11 cellular contexts compared by ENCODE assay signal in genomic region chr6:131400054-131400781, GRCh38.
A peak's percentile ranks its signal among the peaks of the same experiment; 100 is the strongest.
DNase-seq lines count a peak whose midpoint lies in the region; ATAC-seq and TF ChIP-seq lines count a peak whose summit lies in the region.
"Had no signal": no experiment of that assay in that cellular context is flagged by ENCODE, and none has a peak within 500 bp of the region (broad histone marks: within the 10 kb centered on the region; RNA-seq: fewer than 3 reads in every experiment).

No MANE protein-coding gene starts in this region.

- H3K4me3 ChIP-seq in adrenal gland: peak overlapping the region in 1 of 4 donors; percentile 14
- H3K4me3 ChIP-seq: prostate gland had no signal

- H3K27me3 ChIP-seq in adrenal gland: no peaks in the 10 kb centered on the region

- peaks cover 13 to 23% of the 10 kb centered on the region in 2 donors for H3K4me1 ChIP-seq in adrenal gland (replicated peaks in 1 of 2)
- H3K4me1 ChIP-seq: prostate gland had no signal

- no peak for TF ChIP-seq POLR2A in adrenal gland (IDR thresholded peaks at IDR 0.05)

- intact Hi-C loops in adrenal gland (cut with DNase I): no loop called here

- H3K9me3 ChIP-seq in adrenal gland (replicated peaks in 1 of 3): no peaks in the 10 kb centered on the region
- H3K9me3 ChIP-seq: prostate gland had no signal

- DNase-seq in COLO829 (ENCODE audit: low spot score) (peak; percentile 85), LHCN-M2 (ENCODE audit: low read depth) (peak; percentile 86), adrenal gland (peak in 4 of 7 donors; percentile 47 to 61 (median 52)), kidney tubule cell (ENCODE audit: low spot score) (peak; percentile 82), SK-N-DZ (ENCODE audit: low spot score) (no peak), NCI-H1436 (lab: John Stamatoyannopoulos, UW) (no peak)
- DNase-seq: activated CD4-positive, alpha-beta T cell treated with anti-CD3 and anti-CD28 coated beads, Interleukin-2, amount 50 U/mL, for 48 hours; DND-41 had no signal

- TF ChIP-seq CTCF in adrenal gland (IDR thresholded peaks at IDR 0.05): no peak

- ATAC-seq in GM19467 (IDR thresholded peaks at IDR 0.05; ENCODE audit: unreplicated experiment) (no peak), GM21381 (IDR thresholded peaks at IDR 0.05; ENCODE audit: unreplicated experiment) (no peak)

- peak overlapping the region in 3 of 5 donors; percentile 62 to 74 (median 63) for H3K27ac ChIP-seq in adrenal gland
- H3K27ac ChIP-seq: prostate gland had no signal

- H3K36me3 ChIP-seq in adrenal gland (replicated peaks in 1 of 2): no peaks in the 10 kb centered on the region
- H3K36me3 ChIP-seq: prostate gland had no signal

- WGBS in adrenal gland, 4 donors: 79 to 94% (median 85%) methylated on average over 1 of the region's 1 CpG

Comparison
In these comparisons a context has a peak if more than half of its experiments do, and no peak if none do; other contexts are left out.
1. DNase-seq: peak in COLO829 (single experiment), LHCN-M2 (single experiment), adrenal gland (4 of 7) and kidney tubule cell (single experiment); none in SK-N-DZ (single experiment) and NCI-H1436 (single experiment).